13 cellular contexts compared by ENCODE assay signal in the genomic region with DNA sequence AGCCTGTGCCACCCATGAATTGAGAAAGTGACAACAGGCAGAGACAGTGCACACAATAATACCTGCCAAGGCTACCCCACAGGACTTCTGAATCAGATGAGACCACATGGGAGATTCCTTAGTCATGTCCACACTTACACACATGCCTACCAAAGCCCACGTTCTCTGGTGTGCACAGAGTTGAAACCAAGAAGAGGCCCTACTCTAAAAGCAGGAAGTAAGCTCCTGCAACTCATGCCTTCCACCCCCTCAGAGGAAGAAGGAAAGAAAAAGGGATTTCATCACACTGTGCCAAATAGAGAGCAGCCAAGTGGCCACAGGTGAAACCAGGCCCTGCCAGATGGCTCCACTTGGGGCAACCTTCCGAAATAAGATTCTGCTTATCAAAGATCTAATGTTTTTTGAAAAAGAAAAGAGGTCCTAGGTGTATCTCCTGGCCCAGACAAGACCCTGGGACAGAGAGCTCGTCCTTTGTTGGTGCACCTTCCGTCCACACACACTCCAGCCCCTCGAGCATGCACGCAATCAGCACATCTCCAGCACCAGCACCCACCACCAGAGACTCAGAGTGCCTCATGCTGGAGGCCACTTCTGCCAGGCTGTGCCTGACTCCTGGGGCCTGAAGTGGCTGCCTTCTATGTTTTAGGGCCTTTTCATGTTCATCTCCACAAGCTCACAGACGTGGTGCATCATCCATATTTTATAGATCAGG.
DNase-seq lines count a peak whose midpoint lies in the region; ATAC-seq lines count a peak whose summit lies in the region.
"Had no signal": no experiment of that assay in that cellular context is flagged by ENCODE, and none has a peak within 500 bp of the region (broad histone marks: within the 10 kb centered on the region; RNA-seq: fewer than 3 reads in every experiment).

No MANE protein-coding gene starts in this region.

- H3K36me3 Mint-ChIP-seq in activated CD4-positive, alpha-beta T cell treated with anti-CD3 and anti-CD28 coated beads for 36 hours (ENCODE audit: low read depth) = no peaks in the 10 kb centered on the region

- H3K4me1 Mint-ChIP-seq in activated CD4-positive, alpha-beta T cell treated with anti-CD3 and anti-CD28 coated beads for 36 hours = peaks cover 15% of the 10 kb centered on the region
- H3K4me1 Mint-ChIP-seq: central memory CD8-positive, alpha-beta T cell had no signal

- no peaks in the 10 kb centered on the region for H3K9me3 Mint-ChIP-seq in activated CD4-positive, alpha-beta T cell treated with anti-CD3 and anti-CD28 coated beads for 36 hours (ENCODE audit: low read depth)
- H3K9me3 Mint-ChIP-seq: central memory CD8-positive, alpha-beta T cell had no signal

- peaks cover 6% of the 10 kb centered on the region for H3K27me3 Mint-ChIP-seq in activated CD4-positive, alpha-beta T cell treated with anti-CD3 and anti-CD28 coated beads for 36 hours

- POLR2A ChIA-PET in activated CD4-positive, alpha-beta T cell treated with anti-CD3 and anti-CD28 coated beads for 36 hours (lab: Charles Lee) = no interaction called here

- in situ Hi-C loops in KBM-7 (cut with MboI; ENCODE audit: low pct_unique_long_range_greater_than_20kb, low sequenced_read_pairs) = no loop called here

- peak; percentile 90 for ATAC-seq in activated CD4-positive, alpha-beta T cell treated with anti-CD3 and anti-CD28 coated beads for 36 hours
- ATAC-seq in GM18858 (IDR thresholded peaks at IDR 0.05; ENCODE audit: unreplicated experiment) = no peak
- ATAC-seq: Right ventricle myocardium inferior, sciatic nerve had no signal

- CTCF ChIA-PET in activated CD4-positive, alpha-beta T cell treated with anti-CD3 and anti-CD28 coated beads for 36 hours (lab: Charles Lee) = interaction anchor here (0.6 to 1.6 kb wide), 2 partner anchors 16 to 164 kb away, joined by 6 read pairs; no protein-coding TSS in a partner anchor

- peak overlapping the region; percentile 27 for H3K27ac Mint-ChIP-seq in activated CD4-positive, alpha-beta T cell treated with anti-CD3 and anti-CD28 coated beads for 36 hours

- DNase-seq in activated CD4-positive, alpha-beta T cell treated with anti-CD3 and anti-CD28 coated beads for 36 hours = peak; percentile 36
- DNase-seq in activated CD4-positive, alpha-beta T cell treated with anti-CD3 and anti-CD28 coated beads for 1 hour = no peak
- DNase-seq in KBM-7 (peak; percentile 31), amniotic epithelial cell (ENCODE audit: low read depth) (peak; percentile 40), renal cortical epithelial cell (ENCODE audit: low read depth) (peak; percentile 65), NCI-H1930 (lab: John Stamatoyannopoulos, UW) (no peak), inferior parietal cortex (ENCODE audit: extremely low spot score) (no peak)
- DNase-seq: activated gamma-delta T cell, NCI-H226 had no signal

- intact Hi-C loops in activated CD4-positive, alpha-beta T cell treated with anti-CD3 and anti-CD28 coated beads for 36 hours (cut with DNase I, micrococcal nuclease) = no loop called here

- H3K4me3 Mint-ChIP-seq in activated CD4-positive, alpha-beta T cell treated with anti-CD3 and anti-CD28 coated beads for 36 hours = no peak overlapping the region
- H3K4me3 Mint-ChIP-seq: central memory CD8-positive, alpha-beta T cell had no signal

Comparison
In these comparisons a context has a peak if more than half of its experiments do, and no peak if none do; other contexts are left out.
1. DNase-seq: peak in activated CD4-positive, alpha-beta T cell treated with anti-CD3 and anti-CD28 coated beads for 36 hours (single experiment), KBM-7 (single experiment), amniotic epithelial cell (single experiment) and renal cortical epithelial cell (single experiment); none in activated CD4-positive, alpha-beta T cell treated with anti-CD3 and anti-CD28 coated beads for 1 hour (single experiment), NCI-H1930 (0 of 2) and inferior parietal cortex (single experiment).